ENCODE assay signal across 1 cellular context in the genomic region with DNA sequence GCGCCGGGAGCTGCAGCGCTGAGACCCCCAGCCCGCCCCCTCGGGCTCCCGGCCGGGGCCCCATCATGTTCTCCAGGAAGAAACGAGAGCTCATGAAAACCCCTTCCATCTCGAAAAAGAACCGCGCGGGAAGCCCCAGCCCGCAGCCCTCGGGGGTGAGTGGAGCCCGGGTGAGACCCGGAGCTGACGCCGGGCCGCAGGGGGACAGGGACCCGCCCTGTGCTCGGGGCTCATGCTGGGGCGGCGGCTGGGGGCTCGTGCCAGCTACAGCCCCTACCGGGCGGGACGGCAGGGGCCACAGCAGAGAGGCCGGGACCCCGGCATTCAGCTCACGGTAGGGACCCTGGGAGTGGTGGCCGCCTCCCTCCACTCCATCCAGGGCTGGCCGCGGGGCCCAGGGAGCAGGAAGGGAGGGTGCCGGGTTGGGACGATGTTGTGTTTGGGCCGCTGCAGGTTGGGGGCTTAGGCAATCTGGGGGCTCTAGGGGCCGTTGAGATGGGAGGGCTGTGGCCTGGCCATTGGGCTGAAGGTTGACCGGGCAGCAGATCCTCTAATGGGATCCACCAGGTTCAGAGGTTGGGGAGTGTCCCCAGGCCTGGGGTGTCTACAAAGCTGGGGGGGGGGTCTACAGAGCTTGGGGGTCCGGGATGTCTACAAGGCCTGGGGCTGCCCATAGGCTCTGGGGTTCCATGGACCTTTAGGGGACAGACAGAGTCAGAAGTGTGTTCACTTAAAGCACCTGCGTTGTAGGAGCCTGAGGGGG.
TF ChIP-seq lines count a peak whose summit lies in the region.

No MANE protein-coding gene starts in this region.

TF ChIP-seq in HepG2, 621 proteins besides CTCF, POLR2A, EP300 and RAD21:
- TF ChIP-seq SNAPC4 (CRISPR knock-in tag; IDR thresholded peaks at IDR 0.05) (0 out of 2 replicates have a peak, but pooled peaks have one; percentile 56), ZNF788 (CRISPR knock-in tag; IDR thresholded peaks at IDR 0.05; ENCODE audit: borderline replicate concordance) (0 out of 2 replicates have a peak, but pooled peaks have one; percentile 9), YEATS4 (CRISPR knock-in tag; IDR thresholded peaks at IDR 0.05; ENCODE audit: borderline replicate concordance) (0 out of 2 replicates have a peak, but pooled peaks have one; percentile 20), KDM5B (CRISPR knock-in tag; IDR thresholded peaks at IDR 0.05; ENCODE audit: borderline replicate concordance) (peak; percentile 9; the same call in 1 of the 2 replicates), ZSCAN9 (CRISPR knock-in tag; IDR thresholded peaks at IDR 0.05; ENCODE audit: borderline replicate concordance) (no peak), ZNF703 (CRISPR knock-in tag; IDR thresholded peaks at IDR 0.05; ENCODE audit: borderline replicate concordance) (no peak), ZSCAN21 (CRISPR knock-in tag; IDR thresholded peaks at IDR 0.05; ENCODE audit: borderline replicate concordance) (no peak), NCOA5 (CRISPR knock-in tag; IDR thresholded peaks at IDR 0.05) (no peak), ZNF776 (CRISPR knock-in tag; IDR thresholded peaks at IDR 0.05) (no peak), TBX3 (IDR thresholded peaks at IDR 0.05; ENCODE audit: borderline replicate concordance) (no peak), ZNF619 (CRISPR knock-in tag; IDR thresholded peaks at IDR 0.05) (0 out of 2 replicates have a peak, but pooled peaks have one; percentile 57), ZNF777 (CRISPR knock-in tag; IDR thresholded peaks at IDR 0.05) (0 out of 2 replicates have a peak, but pooled peaks have one; percentile 16)
